20 cellular contexts compared by ENCODE assay signal in the genomic region with DNA sequence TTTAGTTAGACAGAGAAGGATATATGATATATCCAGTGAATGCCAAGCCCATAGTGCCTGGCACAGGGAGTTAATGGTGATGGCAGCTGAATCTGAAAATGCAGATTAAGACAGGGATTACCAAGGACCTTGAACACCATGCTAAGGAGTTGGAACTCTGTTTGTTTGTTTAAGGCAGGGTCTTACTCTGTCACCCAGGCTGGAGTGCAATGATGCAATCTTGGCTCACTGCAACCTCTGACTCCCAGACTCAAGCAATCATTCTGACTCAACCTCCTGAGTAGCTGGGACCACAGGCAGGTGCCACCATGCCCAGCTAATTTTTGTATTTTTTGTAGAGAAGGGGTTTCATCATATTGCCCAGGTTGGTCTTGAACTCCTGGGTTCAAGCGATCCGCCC. TPM values are rescaled to one million over a fixed set of nuclear protein-coding genes. Genes with fewer than 3 reads are reported as not detected.
"Had no signal": no experiment of that assay in that cellular context is flagged by ENCODE, and none has a peak within 500 bp of the region (broad histone marks: within the 10 kb centered on the region; RNA-seq: fewer than 3 reads in every experiment).

No MANE protein-coding gene starts in this region.

- H3K27me3 ChIP-seq: esophagus squamous epithelium, foreskin keratinocyte, sigmoid colon, upper lobe of left lung had no signal

- H3K36me3 Mint-ChIP-seq: natural killer cell treated with Interleukin-12 subunit alpha and Interleukin-12 subunit beta and Interleukin-15 and Interleukin-18, amount 100 ng/mL, for 72 hours had no signal

- FAIRE-seq: endometrium had no signal

- H3K4me1 ChIP-seq: esophagus squamous epithelium, foreskin keratinocyte, prostate gland, sigmoid colon, upper lobe of left lung had no signal

- H3K9me3 ChIP-seq: esophagus squamous epithelium, prostate gland, upper lobe of left lung had no signal

- ATAC-seq: foreskin keratinocyte; natural killer cell treated with Interleukin-12 subunit alpha and Interleukin-12 subunit beta and Interleukin-15 and Interleukin-18, amount 100 ng/mL, for 72 hours; stimulated activated naive CD8-positive, alpha-beta T cell treated with anti-CD3 and anti-CD28 coated beads, Interleukin-15, Interleukin-2, amounts not matched to agents 100 U/mL and 50 U/mL, for 24 hours had no signal

- H3K27ac ChIP-seq: esophagus squamous epithelium, foreskin keratinocyte, prostate gland, sigmoid colon, upper lobe of left lung had no signal

- H3K36me3 ChIP-seq: esophagus squamous epithelium, prostate gland, sigmoid colon, upper lobe of left lung had no signal

- H3K27ac Mint-ChIP-seq: activated naive CD8-positive, alpha-beta T cell; activated T-cell treated with anti-CD3 and anti-CD28 coated beads, Interleukin-2, amount 50 U/mL, for 24 hours; natural killer cell treated with Interleukin-12 subunit alpha and Interleukin-12 subunit beta and Interleukin-15 and Interleukin-18, amount 100 ng/mL, for 72 hours; T-helper 1 cell treated with Interleukin-12 subunit alpha and Interleukin-12 subunit beta and Interleukin-4 antibody, amounts not matched to agents 30 μg/mL and 1 μg/mL, for 36 hours had no signal

- DNase-seq: activated CD4-positive, alpha-beta T cell treated with anti-CD3 and anti-CD28 coated beads, Interleukin-2, amount 50 U/mL, for 4 hours; activated gamma-delta T cell; activated T-cell treated with anti-CD3 and anti-CD28 coated beads, Interleukin-2, amount 50 U/mL, for 24 hours; esophagus squamous epithelium; foreskin keratinocyte; mesenchymal stem cell; nucleus accumbens; sigmoid colon; stimulated activated CD4-positive, alpha-beta T cell treated with anti-CD3 and anti-CD28 coated beads, Interleukin-4, amount 100 ng/mL, for 1 hour; stimulated activated CD8-positive, alpha-beta memory T cell treated with anti-CD3 and anti-CD28 coated beads, Interleukin-4, amount 100 ng/mL, for 48 hours; stimulated activated naive CD8-positive, alpha-beta T cell treated with anti-CD3 and anti-CD28 coated beads, Interleukin-15, Interleukin-2, amounts not matched to agents 100 U/mL and 50 U/mL, for 24 hours; upper lobe of left lung had no signal

- H3K4me3 Mint-ChIP-seq: activated naive CD8-positive, alpha-beta T cell; activated T-cell treated with anti-CD3 and anti-CD28 coated beads, Interleukin-2, amount 50 U/mL, for 24 hours; natural killer cell treated with Interleukin-12 subunit alpha and Interleukin-12 subunit beta and Interleukin-15 and Interleukin-18, amount 100 ng/mL, for 72 hours; T-helper 1 cell treated with Interleukin-12 subunit alpha and Interleukin-12 subunit beta and Interleukin-4 antibody, amounts not matched to agents 30 μg/mL and 1 μg/mL, for 36 hours had no signal

- H3K4me3 ChIP-seq: esophagus squamous epithelium, prostate gland, sigmoid colon, upper lobe of left lung had no signal

RNA-seq across cellular contexts. Expression of a gene that starts 1.6 kb away (rescaled TPM):
- total RNA-seq: chondrocyte; dermis microvascular lymphatic vessel endothelial cell; esophagus squamous epithelium; foreskin keratinocyte; natural killer cell treated with Interleukin-12 subunit alpha and Interleukin-12 subunit beta and Interleukin-15 and Interleukin-18, amount 100 ng/mL, for 72 hours; prostate gland; sigmoid colon; temporal lobe had no signal
- polyA plus RNA-seq: foreskin keratinocyte, sigmoid colon had no signal
